In genomic region chr7:142519790-142520078, GRCh38 we compare ENCODE assay signal across 27 cellular contexts.
DNase-seq lines count a peak whose midpoint lies in the region; ATAC-seq lines count a peak whose summit lies in the region.
"Had no signal": no experiment of that assay in that cellular context is flagged by ENCODE, and none has a peak within 500 bp of the region (broad histone marks: within the 10 kb centered on the region; RNA-seq: fewer than 3 reads in every experiment).

No MANE protein-coding gene starts in this region.

- H3K4me3 Mint-ChIP-seq in activated CD4-positive, alpha-beta T cell treated with anti-CD3 and anti-CD28 coated beads, Interleukin-2, amount 10 ng/mL, durations not matched to agents 24 days and 14 days, result peak overlapping the region; percentile 39
- peak overlapping the region; percentile 11 for H3K4me3 Mint-ChIP-seq in activated naive CD8-positive, alpha-beta T cell
- H3K4me3 Mint-ChIP-seq: B cell; HFFc6; natural killer cell treated with Interleukin-12 subunit alpha and Interleukin-12 subunit beta and Interleukin-15 and Interleukin-18, amount 100 ng/mL, for 72 hours had no signal

- peaks cover 15% of the 10 kb centered on the region for H3K27me3 Mint-ChIP-seq in activated CD4-positive, alpha-beta T cell treated with anti-CD3 and anti-CD28 coated beads, Interleukin-2, amount 10 ng/mL, durations not matched to agents 24 days and 14 days
- no peaks in the 10 kb centered on the region for H3K27me3 Mint-ChIP-seq in activated naive CD8-positive, alpha-beta T cell

- peak overlapping the region; percentile 77 for H3K27ac Mint-ChIP-seq in activated CD4-positive, alpha-beta T cell treated with anti-CD3 and anti-CD28 coated beads, Interleukin-2, amount 10 ng/mL, durations not matched to agents 24 days and 14 days
- H3K27ac Mint-ChIP-seq in activated naive CD8-positive, alpha-beta T cell, result peak overlapping the region; percentile 85
- H3K27ac Mint-ChIP-seq: B cell; HFFc6; natural killer cell treated with Interleukin-12 subunit alpha and Interleukin-12 subunit beta and Interleukin-15 and Interleukin-18, amount 100 ng/mL, for 72 hours had no signal

- no peak overlapping the region for H3K4me3 ChIP-seq in mucosa of stomach (ENCODE audit: low read length)
- H3K4me3 ChIP-seq: A549, cardiac muscle cell, dorsolateral prefrontal cortex, GM23248, heart left ventricle, pancreas had no signal

- peak overlapping the region; percentile 29 for H3K27ac ChIP-seq in KOPT-K1 (ENCODE audit: low read depth, low read length, poor library complexity, severe bottlenecking)
- H3K27ac ChIP-seq: A549, cardiac muscle cell, dorsolateral prefrontal cortex, GM23248, heart left ventricle, KMS-11 had no signal

- ATAC-seq in HG02571 (IDR thresholded peaks at IDR 0.05; ENCODE audit: unreplicated experiment), result no peak
- ATAC-seq: A549, right cardiac atrium had no signal

- H3K36me3 ChIP-seq in KOPT-K1 (ENCODE audit: insufficient read depth, low read length), result peaks cover 65% of the 10 kb centered on the region
- no peaks in the 10 kb centered on the region for H3K36me3 ChIP-seq in mucosa of stomach (ENCODE audit: control insufficient read depth, insufficient read depth, low read length)
- H3K36me3 ChIP-seq: cardiac muscle cell, heart left ventricle, pancreas had no signal

- H3K9ac ChIP-seq in mucosa of stomach (ENCODE audit: low read length), result peak overlapping the region; percentile 54
- H3K9ac ChIP-seq: GM23248, KMS-11 had no signal

- DNase-seq in activated CD4-positive, alpha-beta T cell treated with anti-CD3 and anti-CD28 coated beads, Interleukin-2, amount 10 ng/mL, durations not matched to agents 24 days and 14 days, result no peak
- no peak for DNase-seq in activated CD4-positive, alpha-beta T cell treated with anti-CD3 and anti-CD28 coated beads for 4 hours
- no peak for DNase-seq in EL
- no peak for DNase-seq in CD1c-positive myeloid dendritic cell (ENCODE audit: extremely low spot score)
- DNase-seq: activated CD8-positive, alpha-beta memory T cell treated with anti-CD3 and anti-CD28 coated beads for 24 hours; Calu3; dorsolateral prefrontal cortex; heart left ventricle; mesenchymal stem cell; NCI-H1048; NCI-H187 treated with DMSO at 0.1 percent for 48 hours; NCI-H226; SIG-M5; stimulated activated CD4-positive, alpha-beta T cell treated with anti-CD3 and anti-CD28 coated beads, Interleukin-12 subunit alpha, Interleukin-12 subunit beta, amount 100 ng/mL, for 4 hours had no signal

- H3K9me3 ChIP-seq in KOPT-K1 (ENCODE audit: insufficient read depth, low read length, poor library complexity, severe bottlenecking) (no peaks in the 10 kb centered on the region), mucosa of stomach (ENCODE audit: control insufficient read depth, low read length) (no peaks in the 10 kb centered on the region)
- H3K9me3 ChIP-seq: A549, heart left ventricle, pancreas had no signal

- peaks cover 27% of the 10 kb centered on the region for H3K4me1 ChIP-seq in mucosa of stomach (ENCODE audit: control insufficient read depth, insufficient read depth, low read length)
- H3K4me1 ChIP-seq: A549 had no signal

- no peaks in the 10 kb centered on the region for H3K27me3 ChIP-seq in mucosa of stomach (ENCODE audit: control insufficient read depth, insufficient read depth, low read length)
- H3K27me3 ChIP-seq: cardiac muscle cell, dorsolateral prefrontal cortex, heart left ventricle, pancreas had no signal

- intact Hi-C loops in activated CD4-positive, alpha-beta T cell treated with anti-CD3 and anti-CD28 coated beads, Interleukin-2, amount 10 ng/mL, durations not matched to agents 24 days and 14 days (cut with micrococcal nuclease), result loop anchor here (5.0 kb wide), 1 partner anchor 483 kb away; no protein-coding TSS in a partner anchor

- no peaks in the 10 kb centered on the region for H3K36me3 Mint-ChIP-seq in activated CD4-positive, alpha-beta T cell treated with anti-CD3 and anti-CD28 coated beads, Interleukin-2, amount 10 ng/mL, durations not matched to agents 24 days and 14 days (ENCODE audit: low read depth)
- H3K36me3 Mint-ChIP-seq in activated naive CD8-positive, alpha-beta T cell, result no peaks in the 10 kb centered on the region
- H3K36me3 Mint-ChIP-seq: natural killer cell treated with Interleukin-12 subunit alpha and Interleukin-12 subunit beta and Interleukin-15 and Interleukin-18, amount 100 ng/mL, for 72 hours had no signal

- H3K4me1 Mint-ChIP-seq in activated CD4-positive, alpha-beta T cell treated with anti-CD3 and anti-CD28 coated beads, Interleukin-2, amount 10 ng/mL, durations not matched to agents 24 days and 14 days, result peaks cover 19% of the 10 kb centered on the region
- H3K4me1 Mint-ChIP-seq in activated naive CD8-positive, alpha-beta T cell (ENCODE audit: low read depth), result peaks cover 27% of the 10 kb centered on the region
- H3K4me1 Mint-ChIP-seq: B cell had no signal

- H3K9me3 Mint-ChIP-seq in activated CD4-positive, alpha-beta T cell treated with anti-CD3 and anti-CD28 coated beads, Interleukin-2, amount 10 ng/mL, durations not matched to agents 24 days and 14 days, result no peaks in the 10 kb centered on the region
- H3K9me3 Mint-ChIP-seq in activated naive CD8-positive, alpha-beta T cell (ENCODE audit: low read depth), result no peaks in the 10 kb centered on the region
- H3K9me3 Mint-ChIP-seq: HFFc6; natural killer cell treated with Interleukin-12 subunit alpha and Interleukin-12 subunit beta and Interleukin-15 and Interleukin-18, amount 100 ng/mL, for 72 hours had no signal
